Comparison of ENCODE assay signal across 16 cellular contexts in genomic region chr9:127539982-127540663, GRCh38.
DNase-seq lines count a peak whose midpoint lies in the region; ATAC-seq and TF ChIP-seq lines count a peak whose summit lies in the region.
"Had no signal": no experiment of that assay in that cellular context is flagged by ENCODE, and none has a peak within 500 bp of the region (broad histone marks: within the 10 kb centered on the region; RNA-seq: fewer than 3 reads in every experiment).

No MANE protein-coding gene starts in this region.

- H3K79me1 ChIP-seq in H9 (ENCODE audit: insufficient read depth, low read depth, low read length, poor library complexity, severe bottlenecking) = peaks cover under 1% of the 10 kb centered on the region

- H3K9me3 ChIP-seq in H9 (ENCODE audit: control insufficient read depth, low read depth, low read length) = no peaks in the 10 kb centered on the region
- H3K9me3 ChIP-seq in fibroblast of lung (ENCODE audit: control insufficient read depth, insufficient read depth, low read depth, low read length) = no peaks in the 10 kb centered on the region
- H3K9me3 ChIP-seq in stomach = no peaks in the 10 kb centered on the region
- H3K9me3 ChIP-seq: ovary had no signal

- no peak overlapping the region for H2BK15ac ChIP-seq in H9 (ENCODE audit: low read depth, low read length)

- H3K27me3 Mint-ChIP-seq in H9 (ENCODE audit: low read depth) (no peaks in the 10 kb centered on the region), WTC11 (ENCODE audit: low read depth) (no peaks in the 10 kb centered on the region)

- H2BK5ac ChIP-seq in H9 (ENCODE audit: insufficient read length, low read length) = no peak overlapping the region

- TF ChIP-seq EP300 in stomach (IDR thresholded peaks at IDR 0.05) = no peak

- H4K20me1 ChIP-seq in H9 (ENCODE audit: control insufficient read depth, insufficient read depth, insufficient read length) = no peaks in the 10 kb centered on the region
- H4K20me1 ChIP-seq in fibroblast of lung (ENCODE audit: control insufficient read depth, extremely low read depth, insufficient read depth, low read length) = peaks cover 3% of the 10 kb centered on the region

- H3K18ac ChIP-seq in H9 (ENCODE audit: insufficient read length, low read depth, low read length) = no peak overlapping the region

- no peak overlapping the region for H2AFZ ChIP-seq in H9 (ENCODE audit: low read length)
- H2AFZ ChIP-seq in fibroblast of lung (ENCODE audit: low read length) = no peak overlapping the region

- no peak overlapping the region for H3T11ph ChIP-seq in H9 (ENCODE audit: low read length)

- H2BK12ac ChIP-seq in H9 (ENCODE audit: insufficient read length, low read depth, low read length) = no peak overlapping the region

- no CpG with 5 or more reads among the region's 15 CpGs for WGBS in H9 (ENCODE audit: extremely low coverage, insufficient read length, low lambda C conversion rate)
- 30 to 49% (median 41%) methylated on average over 14 to 15 of the region's 15 CpGs for WGBS in stomach, 5 donors

- no peak overlapping the region for H3K4me3 Mint-ChIP-seq in H9
- H3K4me3 Mint-ChIP-seq in WTC11 = no peak overlapping the region

- H2BK20ac ChIP-seq in H9 (ENCODE audit: low read depth, low read length, poor library complexity, severe bottlenecking) = no peak overlapping the region

- no peak overlapping the region for H3K56ac ChIP-seq in H9 (ENCODE audit: insufficient read length, low read depth, low read length)

- H3K9ac ChIP-seq in H9 (ENCODE audit: extremely low read depth, insufficient read length, low read length) = no peak overlapping the region
- no peak overlapping the region for H3K9ac ChIP-seq in fibroblast of lung (ENCODE audit: insufficient read depth, low read length)

- CTCF ChIA-PET in WTC11 (lab: Charles Lee) = interaction anchor here (0.5 to 3.6 kb wide), 29 partner anchors 8 to 1386 kb away, joined by 3 to 28 read pairs (median 5); partner anchors contain the start of genes CFAP157 and TOR2A

- H4K8ac ChIP-seq in H9 (replicated peaks; ENCODE audit: insufficient read length, low read depth, low read length) = no peak overlapping the region

- DNase-seq in H9 (no peak), WTC11 (ENCODE audit: low spot score) (no peak), fibroblast of lung (ENCODE audit: low read depth in 2 of 2) (peak in 1 of 2 donors; percentile 64), stomach (peak; percentile 78), OCI-M2 (lab: John Stamatoyannopoulos, UW; ENCODE audit: unreplicated experiment) (no peak), hepatic stellate cell (ENCODE audit: low spot score) (no peak), Ammon's horn (ENCODE audit: low spot score) (no peak)
- DNase-seq in central memory CD4-positive, alpha-beta T cell = no peak
- DNase-seq: activated CD4-positive, alpha-beta T cell treated with anti-CD3 and anti-CD28 coated beads, Interleukin-2, amount 50 U/mL, for 4 hours; activated naive CD4-positive, alpha-beta T cell; left colon; MV-4-11; ovary; stimulated activated CD4-positive, alpha-beta T cell treated with anti-CD3 and anti-CD28 coated beads, Interleukin-2, amount 100 ng/mL, for 48 hours; stimulated activated naive CD4-positive, alpha-beta T cell; T-helper 2 cell had no signal

- TF ChIP-seq POLR2A in stomach (IDR thresholded peaks at IDR 0.05) = no peak

- H3K36me3 Mint-ChIP-seq in H9 (ENCODE audit: insufficient read depth in 1 of 3, low read depth in 3 of 3) = no peaks in the 10 kb centered on the region; a peak in 1 of 7 replicates
- H3K36me3 Mint-ChIP-seq in WTC11 = no peaks in the 10 kb centered on the region

- peaks cover 14% of the 10 kb centered on the region for H3K36me3 ChIP-seq in fibroblast of lung (ENCODE audit: control insufficient read depth, insufficient read depth, low read length)
- H3K36me3 ChIP-seq in stomach = peaks cover 0 to 14% (median 5%) of the 10 kb centered on the region in 4 donors
- H3K36me3 ChIP-seq: ovary had no signal

- no peak overlapping the region for H3K4me3 ChIP-seq in fibroblast of lung (replicated peaks in 1 of 4; ENCODE audit: control extremely low read depth in 1 of 4, insufficient read depth in 1 of 4, low read depth in 3 of 4, low read length in 4 of 4)
- peak overlapping the region in 1 of 4 donors; percentile 18 for H3K4me3 ChIP-seq in stomach
- H3K4me3 ChIP-seq: ovary had no signal

- TF ChIP-seq CTCF in H9 (conservative IDR thresholded peaks at IDR 0.05) (no peak), WTC11 (IDR thresholded peaks at IDR 0.05) (no peak), fibroblast of lung (conservative IDR thresholded peaks at IDR 0.05 in 1 of 2, IDR thresholded peaks at IDR 0.05 in 1 of 2; ENCODE audit: low read depth in 1 of 2, low read length in 2 of 2) (no peak), stomach (IDR thresholded peaks at IDR 0.05) (peak in 1 of 7 experiments; percentile 15)

- H4K5ac ChIP-seq in H9 (ENCODE audit: insufficient read length, low read depth, low read length) = no peak overlapping the region

- H3K23me2 ChIP-seq in H9 (ENCODE audit: insufficient read length, low read depth, low read length, poor library complexity, severe bottlenecking) = no peaks in the 10 kb centered on the region

- H3K27ac Mint-ChIP-seq in H9 = peak overlapping the region in 2 of 3 experiments; percentile 70 to 86; a peak in 3 of 7 replicates
- H3K27ac Mint-ChIP-seq in WTC11 = peak overlapping the region; percentile 70; the same call in 1 of the 2 replicates

- intact Hi-C loops in stomach (cut with DNase I; ENCODE audit: low total_unique reads) = no loop called here

- POLR2A ChIA-PET in WTC11 (lab: Charles Lee) = interaction anchor here (0.6 to 1.2 kb wide), 2 partner anchors 19 to 41 kb away, joined by 3 to 4 read pairs; no protein-coding TSS in a partner anchor

- no peak overlapping the region for H2BK120ac ChIP-seq in H9 (ENCODE audit: low read depth, low read length, poor library complexity, severe bottlenecking)

- H3K4me2 ChIP-seq in H9 (ENCODE audit: insufficient read depth, insufficient read length, low read length) = no peak overlapping the region
- H3K4me2 ChIP-seq in fibroblast of lung (ENCODE audit: extremely low read depth, insufficient read depth, low read length) = peak overlapping the region; percentile 54

- no peak overlapping the region for H2AK5ac ChIP-seq in H9 (ENCODE audit: insufficient read length, low read length)

- H3K27ac ChIP-seq in H9 (ENCODE audit: insufficient read length, low read depth, low read length) (no peak overlapping the region), fibroblast of lung (ENCODE audit: insufficient read depth, low read length) (peak overlapping the region; percentile 92), stomach (peak overlapping the region; percentile 64 to 88 (median 85))

- H3K9me3 Mint-ChIP-seq in H9 = no peaks in the 10 kb centered on the region
- H3K9me3 Mint-ChIP-seq in WTC11 = no peaks in the 10 kb centered on the region

- H3K23ac ChIP-seq in H9 (ENCODE audit: insufficient read length, low read depth, low read length) = no peak overlapping the region

- H3K4ac ChIP-seq in H9 (ENCODE audit: low read depth, low read length) = no peak overlapping the region

- no peak overlapping the region for H3K14ac ChIP-seq in H9 (ENCODE audit: insufficient read depth, low read length)

- H3K27me3 ChIP-seq in H9 (ENCODE audit: insufficient read depth, low read length) = no peaks in the 10 kb centered on the region
- H3K27me3 ChIP-seq in fibroblast of lung (ENCODE audit: control insufficient read depth, insufficient read depth, low read length) = no peaks in the 10 kb centered on the region
- no peaks in the 10 kb centered on the region for H3K27me3 ChIP-seq in stomach
- H3K27me3 ChIP-seq: ovary had no signal

- peaks cover 1% of the 10 kb centered on the region; the same call in 1 of the 2 replicates for H3K79me2 ChIP-seq in H9 (ENCODE audit: insufficient read depth, low read length)
- peaks cover 93% of the 10 kb centered on the region for H3K79me2 ChIP-seq in fibroblast of lung (ENCODE audit: control insufficient read depth, insufficient read depth, low read length)

- H4K91ac ChIP-seq in H9 (ENCODE audit: insufficient read length, low read depth, low read length) = no peak overlapping the region

- H3K4me1 ChIP-seq in H9 (ENCODE audit: insufficient read depth, low read length) (no peaks in the 10 kb centered on the region), fibroblast of lung (ENCODE audit: control insufficient read depth, extremely low read depth, insufficient read depth, low read length) (peaks cover 83% of the 10 kb centered on the region), stomach (peaks cover 92 to 100% (median 99%) of the 10 kb centered on the region in 4 donors)

- ATAC-seq in WTC11 = no peak
- ATAC-seq: left colon had no signal

- H3K4me1 Mint-ChIP-seq in H9 (peaks cover 17 to 26% of the 10 kb centered on the region in 2 experiments), WTC11 (peaks cover 16% of the 10 kb centered on the region)

TF ChIP-seq in WTC11, 78 proteins besides CTCF, POLR2A, EP300 and RAD21 (continues in another document):
- no peak for TF ChIP-seq KAT7 (CRISPR knock-in tag; IDR thresholded peaks at IDR 0.05; ENCODE audit: borderline replicate concordance)
- no peak for TF ChIP-seq ZMAT4 (CRISPR knock-in tag; IDR thresholded peaks at IDR 0.05)
- TF ChIP-seq TP53 (CRISPR knock-in tag; IDR thresholded peaks at IDR 0.05) = no peak
- TF ChIP-seq ZNF219 (CRISPR knock-in tag; IDR thresholded peaks at IDR 0.05; ENCODE audit: borderline replicate concordance) = no peak
- TF ChIP-seq, protein P1, sequence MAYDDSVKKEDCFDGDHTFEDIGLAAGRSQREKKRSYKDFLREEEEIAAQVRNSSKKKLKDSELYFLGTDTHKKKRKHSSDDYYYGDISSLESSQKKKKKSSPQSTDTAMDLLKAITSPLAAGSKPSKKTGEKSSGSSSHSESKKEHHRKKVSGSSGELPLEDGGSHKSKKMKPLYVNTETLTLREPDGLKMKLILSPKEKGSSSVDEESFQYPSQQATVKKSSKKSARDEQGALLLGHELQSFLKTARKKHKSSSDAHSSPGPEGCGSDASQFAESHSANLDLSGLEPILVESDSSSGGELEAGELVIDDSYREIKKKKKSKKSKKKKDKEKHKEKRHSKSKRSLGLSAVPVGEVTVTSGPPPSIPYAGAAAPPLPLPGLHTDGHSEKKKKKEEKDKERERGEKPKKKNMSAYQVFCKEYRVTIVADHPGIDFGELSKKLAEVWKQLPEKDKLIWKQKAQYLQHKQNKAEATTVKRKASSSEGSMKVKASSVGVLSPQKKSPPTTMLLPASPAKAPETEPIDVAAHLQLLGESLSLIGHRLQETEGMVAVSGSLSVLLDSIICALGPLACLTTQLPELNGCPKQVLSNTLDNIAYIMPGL (CRISPR knock-in tag; IDR thresholded peaks at IDR 0.05) = no peak
